20 cellular contexts compared by ENCODE assay signal in genomic region chr4:129446074-129446473, GRCh38.
DNase-seq lines count a peak whose midpoint lies in the region; ATAC-seq, FAIRE-seq and TF ChIP-seq lines count a peak whose summit lies in the region.
"Had no signal": no experiment of that assay in that cellular context is flagged by ENCODE, and none has a peak within 500 bp of the region (broad histone marks: within the 10 kb centered on the region; RNA-seq: fewer than 3 reads in every experiment).

No MANE protein-coding gene starts in this region.

- intact Hi-C loops in Right ventricle myocardium superior (cut with DNase I) (no loop called here), heart left ventricle (cut with DNase I) (no loop called here), sciatic nerve (cut with DNase I) (no loop called here)

- no peak for FAIRE-seq in urothelium cell line (lab: Jason Lieb, UNC)
- FAIRE-seq: A204.1 had no signal

- H3K4me3 ChIP-seq in heart left ventricle (no peak overlapping the region), WERI-Rb-1 (ENCODE audit: low read depth, low read length) (no peak overlapping the region)
- H3K4me3 ChIP-seq: upper lobe of right lung had no signal

- no peaks in the 10 kb centered on the region for H3K36me3 ChIP-seq in heart left ventricle
- H3K36me3 ChIP-seq in WERI-Rb-1: no peaks in the 10 kb centered on the region
- H3K36me3 ChIP-seq: upper lobe of right lung had no signal

- DNase-seq in Right ventricle myocardium superior: peak; percentile 35
- DNase-seq in heart left ventricle: no peak
- DNase-seq in WERI-Rb-1: peak; percentile 64
- DNase-seq in iPS DF 19.7 (ENCODE audit: low read depth, low spot score): peak; percentile 20
- DNase-seq in urothelium cell line (ENCODE audit: low spot score): peak; percentile 57
- no peak for DNase-seq in sciatic nerve (ENCODE audit: low spot score)
- no peak for DNase-seq in activated CD4-positive, alpha-beta T cell treated with anti-CD3 and anti-CD28 coated beads, Interleukin-2, amount 10 ng/mL, durations not matched to agents 7 days and 5 days
- DNase-seq in DMS79 (lab: John Stamatoyannopoulos, UW): no peak
- DNase-seq: activated naive CD8-positive, alpha-beta T cell treated with anti-CD3 and anti-CD28 coated beads, Interleukin-2, amount 10 ng/mL, durations not matched to agents 7 days and 5 days; activated T-cell treated with anti-CD3 and anti-CD28 coated beads, Interleukin-2, amount 50 U/mL, for 1 hour; CD4-positive, alpha-beta T cell; H7; kidney glomerular epithelial cell; NCI-H2081; NK-92 treated with Interleukin-12 subunit alpha and Interleukin-12 subunit beta, amount 100 ng/mL, for 24 hours; SHP77; stimulated activated naive B cell treated with anti-CD40 and anti-IgM and Interleukin-4, amounts not matched to agents 10 μg/mL and 1 μg/mL and 100 μg/mL, for 72 hours; T-helper 9 cell; upper lobe of right lung had no signal

- POLR2A ChIA-PET in activated CD4-positive, alpha-beta T cell treated with anti-CD3 and anti-CD28 coated beads, Interleukin-2, amount 10 ng/mL, durations not matched to agents 7 days and 5 days (lab: Charles Lee): no interaction called here

- no peak overlapping the region for H3K4me3 Mint-ChIP-seq in activated CD4-positive, alpha-beta T cell treated with anti-CD3 and anti-CD28 coated beads, Interleukin-2, amount 10 ng/mL, durations not matched to agents 7 days and 5 days
- H3K4me3 Mint-ChIP-seq: activated naive CD8-positive, alpha-beta T cell treated with anti-CD3 and anti-CD28 coated beads, Interleukin-2, amount 10 ng/mL, durations not matched to agents 7 days and 5 days; CD4-positive, alpha-beta T cell; stimulated activated naive B cell treated with anti-CD40 and anti-IgM and Interleukin-4, amounts not matched to agents 10 μg/mL and 1 μg/mL and 100 μg/mL, for 72 hours had no signal

- no peak for TF ChIP-seq POLR2A in heart left ventricle (IDR thresholded peaks at IDR 0.05)

- H3K9me3 ChIP-seq in heart left ventricle (no peaks in the 10 kb centered on the region), WERI-Rb-1 (ENCODE audit: severe bottlenecking) (no peaks in the 10 kb centered on the region)
- H3K9me3 ChIP-seq: upper lobe of right lung had no signal

- no peaks in the 10 kb centered on the region for H3K27me3 Mint-ChIP-seq in activated CD4-positive, alpha-beta T cell treated with anti-CD3 and anti-CD28 coated beads, Interleukin-2, amount 10 ng/mL, durations not matched to agents 7 days and 5 days
- H3K27me3 Mint-ChIP-seq: activated naive CD8-positive, alpha-beta T cell treated with anti-CD3 and anti-CD28 coated beads, Interleukin-2, amount 10 ng/mL, durations not matched to agents 7 days and 5 days; CD4-positive, alpha-beta T cell; stimulated activated naive B cell treated with anti-CD40 and anti-IgM and Interleukin-4, amounts not matched to agents 10 μg/mL and 1 μg/mL and 100 μg/mL, for 72 hours had no signal

- H3K27ac Mint-ChIP-seq in activated CD4-positive, alpha-beta T cell treated with anti-CD3 and anti-CD28 coated beads, Interleukin-2, amount 10 ng/mL, durations not matched to agents 7 days and 5 days: no peak overlapping the region
- H3K27ac Mint-ChIP-seq: activated naive CD8-positive, alpha-beta T cell treated with anti-CD3 and anti-CD28 coated beads, Interleukin-2, amount 10 ng/mL, durations not matched to agents 7 days and 5 days; CD4-positive, alpha-beta T cell; stimulated activated naive B cell treated with anti-CD40 and anti-IgM and Interleukin-4, amounts not matched to agents 10 μg/mL and 1 μg/mL and 100 μg/mL, for 72 hours had no signal

- no peaks in the 10 kb centered on the region for H3K36me3 Mint-ChIP-seq in activated CD4-positive, alpha-beta T cell treated with anti-CD3 and anti-CD28 coated beads, Interleukin-2, amount 10 ng/mL, durations not matched to agents 7 days and 5 days (ENCODE audit: low read depth)
- H3K36me3 Mint-ChIP-seq: activated naive CD8-positive, alpha-beta T cell treated with anti-CD3 and anti-CD28 coated beads, Interleukin-2, amount 10 ng/mL, durations not matched to agents 7 days and 5 days; stimulated activated naive B cell treated with anti-CD40 and anti-IgM and Interleukin-4, amounts not matched to agents 10 μg/mL and 1 μg/mL and 100 μg/mL, for 72 hours had no signal

- no peak for TF ChIP-seq CTCF in heart left ventricle (IDR thresholded peaks at IDR 0.05)
- TF ChIP-seq CTCF in WERI-Rb-1 (IDR thresholded peaks at IDR 0.05; ENCODE audit: low read depth, low read length): no peak

- 0 to 69% (median 58%) methylated on average over 1 of the region's 1 CpG; no CpG with 5 or more reads in 1 of the 4 donors for WGBS in heart left ventricle, 4 donors

- no peaks in the 10 kb centered on the region for H3K27me3 ChIP-seq in heart left ventricle
- no peaks in the 10 kb centered on the region for H3K27me3 ChIP-seq in WERI-Rb-1 (ENCODE audit: insufficient read depth, low read depth, severe bottlenecking)
- H3K27me3 ChIP-seq: upper lobe of right lung had no signal

- H3K9me3 Mint-ChIP-seq in activated CD4-positive, alpha-beta T cell treated with anti-CD3 and anti-CD28 coated beads, Interleukin-2, amount 10 ng/mL, durations not matched to agents 7 days and 5 days: no peaks in the 10 kb centered on the region
- H3K9me3 Mint-ChIP-seq: CD4-positive, alpha-beta T cell had no signal

- CTCF ChIA-PET in activated CD4-positive, alpha-beta T cell treated with anti-CD3 and anti-CD28 coated beads, Interleukin-2, amount 10 ng/mL, durations not matched to agents 7 days and 5 days (lab: Charles Lee): no interaction called here

- ATAC-seq in Right ventricle myocardium superior (ENCODE audit: poor library complexity) (no peak), heart left ventricle (no peak), sciatic nerve (no peak)
- ATAC-seq: stimulated activated naive B cell treated with anti-CD40 and anti-IgM and Interleukin-4, amounts not matched to agents 10 μg/mL and 1 μg/mL and 100 μg/mL, for 72 hours; upper lobe of right lung had no signal

- no peaks in the 10 kb centered on the region for H3K4me1 ChIP-seq in heart left ventricle
- H3K4me1 ChIP-seq: upper lobe of right lung had no signal

- H3K27ac ChIP-seq in heart left ventricle (no peak overlapping the region), WERI-Rb-1 (no peak overlapping the region)
- H3K27ac ChIP-seq: upper lobe of right lung had no signal

- H3K4me1 Mint-ChIP-seq in activated CD4-positive, alpha-beta T cell treated with anti-CD3 and anti-CD28 coated beads, Interleukin-2, amount 10 ng/mL, durations not matched to agents 7 days and 5 days: no peaks in the 10 kb centered on the region
- H3K4me1 Mint-ChIP-seq: activated naive CD8-positive, alpha-beta T cell treated with anti-CD3 and anti-CD28 coated beads, Interleukin-2, amount 10 ng/mL, durations not matched to agents 7 days and 5 days; stimulated activated naive B cell treated with anti-CD40 and anti-IgM and Interleukin-4, amounts not matched to agents 10 μg/mL and 1 μg/mL and 100 μg/mL, for 72 hours had no signal

Comparison
In these comparisons a context has a peak if more than half of its experiments do, and no peak if none do; other contexts are left out.
1. DNase-seq: peak in Right ventricle myocardium superior (single experiment), WERI-Rb-1 (single experiment), iPS DF 19.7 (single experiment) and urothelium cell line (single experiment); none in heart left ventricle (0 of 5), sciatic nerve (single experiment), activated CD4-positive, alpha-beta T cell treated with anti-CD3 and anti-CD28 coated beads, Interleukin-2, amount 10 ng/mL, durations not matched to agents 7 days and 5 days (single experiment) and DMS79 (single experiment).